20 cellular contexts compared by ENCODE assay signal in the genomic region with DNA sequence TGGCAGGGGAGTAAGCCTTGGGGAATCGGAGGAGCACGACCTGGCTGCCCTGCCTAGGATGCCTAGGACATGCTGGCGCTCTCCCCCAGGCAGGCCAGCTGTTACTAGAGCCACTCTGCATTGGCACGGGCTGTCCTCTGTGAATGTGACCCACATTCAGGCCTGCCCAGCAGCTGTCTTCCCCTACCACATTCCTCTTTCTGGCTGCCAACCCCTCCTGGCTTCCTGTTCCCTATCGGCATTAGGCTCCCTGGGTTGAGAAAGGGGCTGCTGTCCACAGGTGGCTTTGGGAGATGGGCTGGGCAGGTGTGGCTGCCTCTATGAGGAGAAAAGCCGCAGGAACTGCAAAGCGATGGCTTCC. TPM values are rescaled to one million over a fixed set of nuclear protein-coding genes. Genes with fewer than 3 reads are reported as not detected.
DNase-seq lines count a peak whose midpoint lies in the region; ATAC-seq and TF ChIP-seq lines count a peak whose summit lies in the region.
"Had no signal": no experiment of that assay in that cellular context is flagged by ENCODE, and none has a peak within 500 bp of the region (broad histone marks: within the 10 kb centered on the region; RNA-seq: fewer than 3 reads in every experiment).

No MANE protein-coding gene starts in this region.

- no peak overlapping the region for H3K27ac Mint-ChIP-seq in WTC11
- H3K27ac Mint-ChIP-seq in activated CD8-positive, alpha-beta T cell treated with anti-CD3 and anti-CD28 coated beads, Interleukin-2, amount 10 ng/mL, durations not matched to agents 7 days and 5 days: no peak overlapping the region
- H3K27ac Mint-ChIP-seq: B cell had no signal

- no peak overlapping the region for H3K4me3 Mint-ChIP-seq in WTC11
- H3K4me3 Mint-ChIP-seq in activated CD8-positive, alpha-beta T cell treated with anti-CD3 and anti-CD28 coated beads, Interleukin-2, amount 10 ng/mL, durations not matched to agents 7 days and 5 days: no peak overlapping the region
- H3K4me3 Mint-ChIP-seq: B cell had no signal

- CTCF ChIA-PET in WTC11 (lab: Charles Lee): interaction anchor here (0.9 to 1.2 kb wide), 2 partner anchors 73 to 105 kb away, joined by 3 to 5 read pairs; no protein-coding TSS in a partner anchor
- CTCF ChIA-PET in activated CD8-positive, alpha-beta T cell treated with anti-CD3 and anti-CD28 coated beads, Interleukin-2, amount 10 ng/mL, durations not matched to agents 7 days and 5 days (lab: Charles Lee): interaction anchor here (0.8 kb wide), 1 partner anchor 193 kb away, joined by 3 read pairs; no protein-coding TSS in a partner anchor

- peak overlapping the region; percentile 92 for H3K27ac ChIP-seq in layer of hippocampus (ENCODE audit: low read depth, low read length)
- H3K27ac ChIP-seq in spleen: peak overlapping the region in 6 of 8 donors; percentile 16 to 73 (median 44)
- H3K27ac ChIP-seq: GM23248, neutrophil, SK-N-MC, uterus had no signal

- no peaks in the 10 kb centered on the region for H3K36me3 ChIP-seq in spleen
- H3K36me3 ChIP-seq: neutrophil, stomach, uterus had no signal

- 67 to 75% (median 68%) methylated on average over 4 to 7 of the region's 7 CpGs for WGBS in spleen, 5 donors

- ATAC-seq in WTC11 (peak; percentile 61), GM19467 (IDR thresholded peaks at IDR 0.05; ENCODE audit: unreplicated experiment) (no peak), GM18868 (IDR thresholded peaks at IDR 0.05; ENCODE audit: unreplicated experiment) (no peak)
- ATAC-seq in activated CD8-positive, alpha-beta T cell treated with anti-CD3 and anti-CD28 coated beads, Interleukin-2, amount 10 ng/mL, durations not matched to agents 7 days and 5 days: no peak
- ATAC-seq: GM12878, sciatic nerve had no signal

- no peak overlapping the region for H3K4me3 ChIP-seq in spleen
- H3K4me3 ChIP-seq: GM12878, GM23248, SK-N-MC, stomach, uterus had no signal

- no peaks in the 10 kb centered on the region for H3K9me3 Mint-ChIP-seq in WTC11
- no peaks in the 10 kb centered on the region for H3K9me3 Mint-ChIP-seq in activated CD8-positive, alpha-beta T cell treated with anti-CD3 and anti-CD28 coated beads, Interleukin-2, amount 10 ng/mL, durations not matched to agents 7 days and 5 days (ENCODE audit: insufficient read depth)

- TF ChIP-seq CTCF in WTC11 (IDR thresholded peaks at IDR 0.05) (no peak), spleen (IDR thresholded peaks at IDR 0.05 in 8 of 11, conservative IDR thresholded peaks at IDR 0.05 in 3 of 11) (no peak)

- intact Hi-C loops in spleen (cut with DNase I; ENCODE audit: low total_unique reads): no loop called here

- no peaks in the 10 kb centered on the region for H3K36me3 Mint-ChIP-seq in WTC11
- H3K36me3 Mint-ChIP-seq in activated CD8-positive, alpha-beta T cell treated with anti-CD3 and anti-CD28 coated beads, Interleukin-2, amount 10 ng/mL, durations not matched to agents 7 days and 5 days (ENCODE audit: low read depth): no peaks in the 10 kb centered on the region

- POLR2A ChIA-PET in WTC11 (lab: Charles Lee): no interaction called here
- POLR2A ChIA-PET in activated CD8-positive, alpha-beta T cell treated with anti-CD3 and anti-CD28 coated beads, Interleukin-2, amount 10 ng/mL, durations not matched to agents 7 days and 5 days (lab: Charles Lee): no interaction called here

- TF ChIP-seq POLR2A in spleen (IDR thresholded peaks at IDR 0.05): no peak

- DNase-seq in WTC11 (ENCODE audit: low spot score): peak; percentile 32
- DNase-seq in globus pallidus (ENCODE audit: low spot score): peak; percentile 86
- DNase-seq in spleen: no peak
- DNase-seq in activated CD8-positive, alpha-beta T cell treated with anti-CD3 and anti-CD28 coated beads, Interleukin-2, amount 10 ng/mL, durations not matched to agents 7 days and 5 days: no peak
- DNase-seq: activated CD4-positive, CD25-positive, alpha-beta regulatory T cell treated with anti-CD3 and anti-CD28 coated beads, Interleukin-2, amount 50 U/mL, for 72 hours; GM23248; islet precursor cell; NCI-H1417 treated with DMSO at 0.1 percent for 48 hours; stimulated activated CD4-positive, alpha-beta T cell treated with anti-CD3 and anti-CD28 coated beads, Interleukin-2, amount 100 ng/mL, for 24 hours; stomach; T1000; uterus had no signal

- H3K4me1 Mint-ChIP-seq in WTC11: peaks cover 12% of the 10 kb centered on the region
- no peaks in the 10 kb centered on the region for H3K4me1 Mint-ChIP-seq in activated CD8-positive, alpha-beta T cell treated with anti-CD3 and anti-CD28 coated beads, Interleukin-2, amount 10 ng/mL, durations not matched to agents 7 days and 5 days (ENCODE audit: low read depth)
- H3K4me1 Mint-ChIP-seq: B cell had no signal

- H3K27me3 Mint-ChIP-seq in WTC11 (ENCODE audit: low read depth): no peaks in the 10 kb centered on the region; the same call in 1 of the 2 replicates
- peaks cover 6% of the 10 kb centered on the region for H3K27me3 Mint-ChIP-seq in activated CD8-positive, alpha-beta T cell treated with anti-CD3 and anti-CD28 coated beads, Interleukin-2, amount 10 ng/mL, durations not matched to agents 7 days and 5 days (ENCODE audit: low read depth)

- H3K4me1 ChIP-seq in spleen: peaks cover 0 to 13% (median 0%) of the 10 kb centered on the region in 6 donors

- H3K9me3 ChIP-seq in spleen: no peaks in the 10 kb centered on the region
- H3K9me3 ChIP-seq: neutrophil, stomach, uterus had no signal

- H3K27me3 ChIP-seq in layer of hippocampus (ENCODE audit: control insufficient read depth, insufficient read depth, low read length) (no peaks in the 10 kb centered on the region), spleen (replicated peaks in 1 of 7) (peaks cover 0 to 14% (median 0%) of the 10 kb centered on the region in 7 donors)
- H3K27me3 ChIP-seq: stomach, uterus had no signal

TF ChIP-seq in WTC11, 78 proteins besides CTCF, POLR2A, EP300 and RAD21:
- TF ChIP-seq ZBTB21 (CRISPR knock-in tag; IDR thresholded peaks at IDR 0.05; ENCODE audit: borderline replicate concordance) (no peak), ZNF423 (CRISPR knock-in tag; IDR thresholded peaks at IDR 0.05) (peak; percentile 37), JAZF1 (CRISPR knock-in tag; IDR thresholded peaks at IDR 0.05) (no peak), JUN (CRISPR knock-in tag; IDR thresholded peaks at IDR 0.05) (no peak), ZNF121 (CRISPR knock-in tag; IDR thresholded peaks at IDR 0.05) (peak; percentile 88), NFATC4 (CRISPR knock-in tag; IDR thresholded peaks at IDR 0.05) (no peak), FOXP1 (CRISPR knock-in tag; IDR thresholded peaks at IDR 0.05; ENCODE audit: borderline replicate concordance) (no peak), ESRRA (CRISPR knock-in tag; IDR thresholded peaks at IDR 0.05; ENCODE audit: borderline replicate concordance) (no peak), ETV6 (CRISPR knock-in tag; IDR thresholded peaks at IDR 0.05) (no peak)
- TF ChIP-seq, protein P1, sequence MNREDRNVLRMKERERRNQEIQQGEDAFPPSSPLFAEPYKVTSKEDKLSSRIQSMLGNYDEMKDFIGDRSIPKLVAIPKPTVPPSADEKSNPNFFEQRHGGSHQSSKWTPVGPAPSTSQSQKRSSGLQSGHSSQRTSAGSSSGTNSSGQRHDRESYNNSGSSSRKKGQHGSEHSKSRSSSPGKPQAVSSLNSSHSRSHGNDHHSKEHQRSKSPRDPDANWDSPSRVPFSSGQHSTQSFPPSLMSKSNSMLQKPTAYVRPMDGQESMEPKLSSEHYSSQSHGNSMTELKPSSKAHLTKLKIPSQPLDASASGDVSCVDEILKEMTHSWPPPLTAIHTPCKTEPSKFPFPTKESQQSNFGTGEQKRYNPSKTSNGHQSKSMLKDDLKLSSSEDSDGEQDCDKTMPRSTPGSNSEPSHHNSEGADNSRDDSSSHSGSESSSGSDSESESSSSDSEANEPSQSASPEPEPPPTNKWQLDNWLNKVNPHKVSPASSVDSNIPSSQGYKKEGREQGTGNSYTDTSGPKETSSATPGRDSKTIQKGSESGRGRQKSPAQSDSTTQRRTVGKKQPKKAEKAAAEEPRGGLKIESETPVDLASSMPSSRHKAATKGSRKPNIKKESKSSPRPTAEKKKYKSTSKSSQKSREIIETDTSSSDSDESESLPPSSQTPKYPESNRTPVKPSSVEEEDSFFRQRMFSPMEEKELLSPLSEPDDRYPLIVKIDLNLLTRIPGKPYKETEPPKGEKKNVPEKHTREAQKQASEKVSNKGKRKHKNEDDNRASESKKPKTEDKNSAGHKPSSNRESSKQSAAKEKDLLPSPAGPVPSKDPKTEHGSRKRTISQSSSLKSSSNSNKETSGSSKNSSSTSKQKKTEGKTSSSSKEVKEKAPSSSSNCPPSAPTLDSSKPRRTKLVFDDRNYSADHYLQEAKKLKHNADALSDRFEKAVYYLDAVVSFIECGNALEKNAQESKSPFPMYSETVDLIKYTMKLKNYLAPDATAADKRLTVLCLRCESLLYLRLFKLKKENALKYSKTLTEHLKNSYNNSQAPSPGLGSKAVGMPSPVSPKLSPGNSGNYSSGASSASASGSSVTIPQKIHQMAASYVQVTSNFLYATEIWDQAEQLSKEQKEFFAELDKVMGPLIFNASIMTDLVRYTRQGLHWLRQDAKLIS (CRISPR knock-in tag; IDR thresholded peaks at IDR 0.05; ENCODE audit: borderline replicate concordance): no peak
- TF ChIP-seq, protein P2, sequence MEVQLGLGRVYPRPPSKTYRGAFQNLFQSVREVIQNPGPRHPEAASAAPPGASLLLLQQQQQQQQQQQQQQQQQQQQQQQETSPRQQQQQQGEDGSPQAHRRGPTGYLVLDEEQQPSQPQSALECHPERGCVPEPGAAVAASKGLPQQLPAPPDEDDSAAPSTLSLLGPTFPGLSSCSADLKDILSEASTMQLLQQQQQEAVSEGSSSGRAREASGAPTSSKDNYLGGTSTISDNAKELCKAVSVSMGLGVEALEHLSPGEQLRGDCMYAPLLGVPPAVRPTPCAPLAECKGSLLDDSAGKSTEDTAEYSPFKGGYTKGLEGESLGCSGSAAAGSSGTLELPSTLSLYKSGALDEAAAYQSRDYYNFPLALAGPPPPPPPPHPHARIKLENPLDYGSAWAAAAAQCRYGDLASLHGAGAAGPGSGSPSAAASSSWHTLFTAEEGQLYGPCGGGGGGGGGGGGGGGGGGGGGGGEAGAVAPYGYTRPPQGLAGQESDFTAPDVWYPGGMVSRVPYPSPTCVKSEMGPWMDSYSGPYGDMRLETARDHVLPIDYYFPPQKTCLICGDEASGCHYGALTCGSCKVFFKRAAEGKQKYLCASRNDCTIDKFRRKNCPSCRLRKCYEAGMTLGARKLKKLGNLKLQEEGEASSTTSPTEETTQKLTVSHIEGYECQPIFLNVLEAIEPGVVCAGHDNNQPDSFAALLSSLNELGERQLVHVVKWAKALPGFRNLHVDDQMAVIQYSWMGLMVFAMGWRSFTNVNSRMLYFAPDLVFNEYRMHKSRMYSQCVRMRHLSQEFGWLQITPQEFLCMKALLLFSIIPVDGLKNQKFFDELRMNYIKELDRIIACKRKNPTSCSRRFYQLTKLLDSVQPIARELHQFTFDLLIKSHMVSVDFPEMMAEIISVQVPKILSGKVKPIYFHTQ (CRISPR knock-in tag; IDR thresholded peaks at IDR 0.05): no peak

RNA-seq across cellular contexts. Expression of a gene that starts 2.3 kb away (rescaled TPM):
- total RNA-seq in WTC11 (2021) (20.1 to 22.3 TPM (median 21.0 TPM) in 3 replicates), spleen (10 to 100 TPM; 20.6 to 60.3 (median 27.4) TPM)
- polyA plus RNA-seq in spleen: 1 to 10 TPM; 2.8 to 9.1 (median 2.9) TPM
- under 1 TPM in 1 of 2 experiments, not detected in 1; 0.32 TPM for total RNA-seq in activated CD8-positive, alpha-beta T cell treated with anti-CD3 and anti-CD28 coated beads, Interleukin-2, amount 10 ng/mL, durations not matched to agents 7 days and 5 days

Comparison
In these comparisons a context has a peak if more than half of its experiments do, and no peak if none do; other contexts are left out.
1. DNase-seq: peak in WTC11 (single experiment) and globus pallidus (single experiment); none in spleen (single experiment) and activated CD8-positive, alpha-beta T cell treated with anti-CD3 and anti-CD28 coated beads, Interleukin-2, amount 10 ng/mL, durations not matched to agents 7 days and 5 days (single experiment).
2. RNA of a gene that starts 2.3 kb away (total RNA-seq): 20.6 to 60.3 TPM in spleen and 20.1 to 22.3 TPM in WTC11; 0.32 TPM in activated CD8-positive, alpha-beta T cell treated with anti-CD3 and anti-CD28 coated beads, Interleukin-2, amount 10 ng/mL, durations not matched to agents 7 days and 5 days; every median in the first group is over 10 times any median in the second.